In genomic region chr9:20781086-20781485, GRCh38 we compare ENCODE assay signal across 14 cellular contexts.
"Had no signal": no experiment of that assay in that cellular context is flagged by ENCODE, and none has a peak within 500 bp of the region (broad histone marks: within the 10 kb centered on the region; RNA-seq: fewer than 3 reads in every experiment).

No MANE protein-coding gene starts in this region.

- ATAC-seq: activated CD4-positive, alpha-beta T cell treated with anti-CD3 and anti-CD28 coated beads for 36 hours; activated T-cell treated with anti-CD3 and anti-CD28 coated beads, Interleukin-2, amount 50 U/mL, for 4 hours; lower lobe of right lung; psoas muscle; stimulated activated naive CD8-positive, alpha-beta T cell treated with anti-CD3 and anti-CD28 coated beads, Interleukin-15, Interleukin-2, amounts not matched to agents 100 U/mL and 50 U/mL, for 24 hours; T-helper 17 cell had no signal

- DNase-seq: activated CD4-positive, alpha-beta memory T cell treated with anti-CD3 and anti-CD28 coated beads, Interleukin-2, amount 10 ng/mL, durations not matched to agents 7 days and 5 days; activated CD4-positive, alpha-beta T cell treated with anti-CD3 and anti-CD28 coated beads for 36 hours; activated effector memory CD4-positive, alpha-beta T cell treated with Interleukin-2 at 50 U/mL for 16 hours; activated naive CD4-positive, alpha-beta T cell treated with anti-CD3 and anti-CD28 coated beads, Interleukin-2, amount 50 U/mL, for 16 hours; activated T-cell treated with anti-CD3 and anti-CD28 coated beads, Interleukin-2, amount 50 U/mL, for 4 hours; adrenal gland; hippocampal formation; lower lobe of right lung; midbrain; psoas muscle; right lobe of liver; stimulated activated naive CD8-positive, alpha-beta T cell treated with anti-CD3 and anti-CD28 coated beads, Interleukin-15, Interleukin-2, amounts not matched to agents 100 U/mL and 50 U/mL, for 24 hours; T-helper 17 cell; transverse colon had no signal
